11 cellular contexts compared by ENCODE assay signal in the genomic region with DNA sequence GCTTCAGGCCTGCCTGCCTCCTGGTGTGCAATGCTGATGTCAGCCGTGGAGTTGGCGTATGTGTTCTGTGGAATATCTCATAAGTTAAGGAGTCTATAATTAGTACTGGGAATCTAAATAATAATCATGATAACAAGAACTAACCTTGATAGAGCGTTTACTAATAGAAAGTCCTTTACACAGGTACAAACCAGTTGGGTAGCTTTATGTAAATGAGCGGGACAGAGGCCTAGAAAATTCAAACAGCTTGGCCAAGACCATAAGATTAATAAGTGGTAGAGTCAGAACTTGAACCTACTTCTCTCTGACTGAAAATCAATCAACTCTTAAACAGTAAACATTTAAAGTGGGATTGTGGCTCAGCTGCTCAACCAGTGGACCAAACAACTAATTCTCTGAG.
"Had no signal": no experiment of that assay in that cellular context is flagged by ENCODE, and none has a peak within 500 bp of the region (broad histone marks: within the 10 kb centered on the region; RNA-seq: fewer than 3 reads in every experiment).

No MANE protein-coding gene starts in this region.

- DNase-seq: GM23248, GOT3, H7, H9, HCEC 1CT, HFFc6 had no signal

- H3K9me3 ChIP-seq: HAP-1 had no signal

- H3K27ac ChIP-seq: GM23248 had no signal

- H3K36me3 ChIP-seq: HAP-1 had no signal

- FAIRE-seq: H1, H54 had no signal

- ATAC-seq: GM23338, HCT116 had no signal

- H3K4me1 ChIP-seq: HAP-1 had no signal

- H3K4me3 ChIP-seq: GM23248, GM23338, HAP-1 had no signal
